ENCODE assay signal across 23 cellular contexts in the genomic region with DNA sequence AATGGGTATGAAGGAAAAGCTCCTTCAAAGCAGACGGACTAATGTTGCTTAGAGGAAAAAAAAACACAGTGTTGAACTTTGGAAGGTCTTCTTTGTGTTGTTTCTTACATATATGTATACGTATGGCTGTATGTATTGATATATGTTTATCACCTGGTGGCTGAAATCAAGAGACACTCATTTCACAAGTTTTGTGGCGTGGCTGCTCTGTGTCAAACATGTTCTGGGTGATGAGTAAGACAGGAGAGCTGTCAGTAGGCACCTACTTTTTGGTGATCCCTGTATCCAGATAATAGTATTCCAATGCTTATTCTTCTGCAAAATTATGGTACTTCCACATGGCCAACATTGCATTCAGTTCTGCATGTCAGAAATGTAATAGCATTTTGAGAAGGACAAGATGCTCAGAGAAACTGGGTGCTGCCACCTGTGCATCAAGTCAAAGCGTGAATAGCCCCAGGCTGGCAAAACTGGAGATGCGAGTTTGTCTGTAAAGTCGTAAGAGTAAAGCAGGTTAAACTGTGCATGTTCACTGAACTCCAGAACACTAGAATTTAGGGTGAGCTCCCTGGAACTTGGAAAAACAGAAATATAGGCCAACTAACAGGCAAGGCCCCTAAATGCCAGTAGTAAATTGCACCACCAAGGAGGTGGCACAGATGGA.
DNase-seq lines count a peak whose midpoint lies in the region; ATAC-seq and TF ChIP-seq lines count a peak whose summit lies in the region.
"Had no signal": no experiment of that assay in that cellular context is flagged by ENCODE, and none has a peak within 500 bp of the region (broad histone marks: within the 10 kb centered on the region; RNA-seq: fewer than 3 reads in every experiment).

No MANE protein-coding gene starts in this region.

- no peak overlapping the region for H3K4me3 Mint-ChIP-seq in activated T-cell treated with anti-CD3 and anti-CD28 coated beads, Interleukin-2, amount 50 U/mL, for 72 hours
- H3K4me3 Mint-ChIP-seq: CD4-positive, alpha-beta memory T cell had no signal

- no TSS peak for BruUV-seq in PC-9 (replicated peaks; lab: Mats Ljungman, UMichigan)

- intact Hi-C loops in PC-9 (cut with micrococcal nuclease; ENCODE audit: unreplicated experiment), result no loop called here

- H3K4me1 ChIP-seq in PC-9 (replicated peaks; ENCODE audit: insufficient read depth) (peaks cover 9% of the 10 kb centered on the region), foreskin keratinocyte (no peaks in the 10 kb centered on the region)
- H3K4me1 ChIP-seq: Caco-2 had no signal

- CTCF ChIA-PET in PC-9 (lab: Charles Lee), result interaction anchor here (0.6 kb wide), 1 partner anchor 375 kb away, joined by 3 read pairs; no protein-coding TSS in a partner anchor
- CTCF ChIA-PET in GM10248 (lab: Yijun Ruan, JAX), result interaction anchor here (1.1 to 2.8 kb wide), 8 partner anchors 9 to 158 kb away, joined by 3 to 12 read pairs (median 6); no protein-coding TSS in a partner anchor

- no peaks in the 10 kb centered on the region for H3K9me3 ChIP-seq in PC-9 (ENCODE audit: insufficient read depth, low read depth)
- H3K9me3 ChIP-seq: Caco-2 had no signal

- no peak overlapping the region for H3K27ac ChIP-seq in PC-9
- no peak overlapping the region for H3K27ac ChIP-seq in foreskin keratinocyte

- TF ChIP-seq CTCF in PC-9 (conservative IDR thresholded peaks at IDR 0.05) (no peak), foreskin keratinocyte (conservative IDR thresholded peaks at IDR 0.05) (no peak), GM10248 (IDR thresholded peaks at IDR 0.05; ENCODE audit: control extremely low read depth, extremely low read depth, low read depth, missing control alignments) (no peak)

- H3K27ac Mint-ChIP-seq in activated T-cell treated with anti-CD3 and anti-CD28 coated beads, Interleukin-2, amount 50 U/mL, for 72 hours, result no peak overlapping the region

- H3K27me3 ChIP-seq in PC-9 (ENCODE audit: insufficient read depth, low read depth), result no peaks in the 10 kb centered on the region
- H3K27me3 ChIP-seq in foreskin keratinocyte, result peaks cover 14% of the 10 kb centered on the region

- H3K4me3 ChIP-seq in PC-9, result no peak overlapping the region

- peak overlapping the region; percentile 10; the same call in 1 of the 2 replicates for H3K4me2 ChIP-seq in PC-9

- POLR2A ChIA-PET in PC-9 (lab: Charles Lee; ENCODE audit: unreplicated experiment), result no interaction called here
- POLR2A ChIA-PET in GM10248 (lab: Yijun Ruan, JAX), result no interaction called here

- no peaks in the 10 kb centered on the region for H3K36me3 Mint-ChIP-seq in activated T-cell treated with anti-CD3 and anti-CD28 coated beads, Interleukin-2, amount 50 U/mL, for 72 hours (ENCODE audit: insufficient read depth in 2 of 2)
- H3K36me3 Mint-ChIP-seq: CD4-positive, alpha-beta memory T cell had no signal

- H3K36me3 ChIP-seq in PC-9 (ENCODE audit: low read depth), result no peaks in the 10 kb centered on the region

- H3K79me2 ChIP-seq in PC-9 (ENCODE audit: low read depth), result no peaks in the 10 kb centered on the region

- peak; percentile 35 to 38 for DNase-seq in activated T-cell treated with anti-CD3 and anti-CD28 coated beads, Interleukin-2, amount 50 U/mL, for 72 hours
- DNase-seq in activated T-cell treated with anti-CD3 and anti-CD28 coated beads, Interleukin-2, amount 50 U/mL, for 48 hours, result no peak
- DNase-seq in ELF-1 (ENCODE audit: low read depth, low spot score), result peak; percentile 30
- DNase-seq in PC-9, result peak; percentile 28 to 67
- no peak for DNase-seq in foreskin keratinocyte
- DNase-seq in COLO668 (lab: John Stamatoyannopoulos, UW; ENCODE audit: unreplicated experiment), result no peak
- no peak for DNase-seq in GM10248 (ENCODE audit: extremely low spot score)
- DNase-seq: C1 segment of cervical spinal cord; Caco-2; CD4-positive, alpha-beta memory T cell; DMS 273 treated with DMSO at 0.1 percent for 48 hours; DMS79; EL; GF-D8; HCEC 1CT; KBM-7; MM.1S; NCI-H1694; NCI-H2029 treated with DMSO at 0.1 percent for 48 hours; NCI-H2227 treated with DMSO at 0.1 percent for 48 hours; NCI-H526 treated with DMSO at 0.1 percent for 48 hours; SHP77 treated with DMSO at 0.1 percent for 48 hours had no signal

- ATAC-seq in activated T-cell treated with anti-CD3 and anti-CD28 coated beads, Interleukin-2, amount 50 U/mL, for 72 hours (replicated peaks in 1 of 2), result peak; percentile 94 to 95
- peak; percentile 15 for ATAC-seq in foreskin keratinocyte
- ATAC-seq: Panc1 had no signal

- no peaks in the 10 kb centered on the region for H3K9me3 Mint-ChIP-seq in activated T-cell treated with anti-CD3 and anti-CD28 coated beads, Interleukin-2, amount 50 U/mL, for 72 hours

- no peaks in the 10 kb centered on the region for H3K9me2 ChIP-seq in PC-9 (ENCODE audit: insufficient read depth)

- H3F3A ChIP-seq in PC-9 (ENCODE audit: insufficient read depth, low read depth), result no peaks in the 10 kb centered on the region; the same call in 1 of the 2 replicates

- H3K27me3 Mint-ChIP-seq in activated T-cell treated with anti-CD3 and anti-CD28 coated beads, Interleukin-2, amount 50 U/mL, for 72 hours (ENCODE audit: low read depth), result peaks cover 9% of the 10 kb centered on the region
- H3K27me3 Mint-ChIP-seq: CD4-positive, alpha-beta memory T cell had no signal

- no peaks in the 10 kb centered on the region for H4K20me1 ChIP-seq in PC-9 (ENCODE audit: insufficient read depth)

- no peak overlapping the region for H2AFZ ChIP-seq in PC-9

- peaks cover 20% of the 10 kb centered on the region for H3K4me1 Mint-ChIP-seq in activated T-cell treated with anti-CD3 and anti-CD28 coated beads, Interleukin-2, amount 50 U/mL, for 72 hours (ENCODE audit: low read depth)

Comparison
In these comparisons a context has a peak if more than half of its experiments do, and no peak if none do; other contexts are left out.
1. DNase-seq: peak in activated T-cell treated with anti-CD3 and anti-CD28 coated beads, Interleukin-2, amount 50 U/mL, for 72 hours (2 of 2), ELF-1 (single experiment) and PC-9 (2 of 2); none in activated T-cell treated with anti-CD3 and anti-CD28 coated beads, Interleukin-2, amount 50 U/mL, for 48 hours (0 of 2), foreskin keratinocyte (0 of 2), COLO668 (single experiment) and GM10248 (single experiment).